11 cellular contexts compared by ENCODE assay signal in genomic region chr11:32213223-32213622, GRCh38.
DNase-seq lines count a peak whose midpoint lies in the region; TF ChIP-seq lines count a peak whose summit lies in the region.
"Had no signal": no experiment of that assay in that cellular context is flagged by ENCODE, and none has a peak within 500 bp of the region (broad histone marks: within the 10 kb centered on the region; RNA-seq: fewer than 3 reads in every experiment).

No MANE protein-coding gene starts in this region.

- intact Hi-C loops in posterior vena cava (cut with DNase I) = no loop called here

- H3F3A ChIP-seq in SK-N-SH (replicated peaks; ENCODE audit: insufficient read depth) = peaks cover 25% of the 10 kb centered on the region

- CTCF ChIA-PET in SK-N-SH (lab: Yijun Ruan, JAX) = interaction anchor here (0.6 to 0.9 kb wide), 2 partner anchors 13 to 35 kb away, joined by 3 read pairs; no protein-coding TSS in a partner anchor

- TF ChIP-seq CTCF in SK-N-SH (IDR thresholded peaks at IDR 0.05) = no peak
- TF ChIP-seq CTCF in foreskin fibroblast (IDR thresholded peaks at IDR 0.05; ENCODE audit: low read depth, low read length) = no peak

- peak in 1 of 2 experiments; percentile 29; a peak in 1 of 4 replicates for TF ChIP-seq EP300 in SK-N-SH (IDR thresholded peaks at IDR 0.05; ENCODE audit: borderline replicate concordance in 1 of 2, low read depth in 1 of 2, low read length in 1 of 2)

- H3K4me2 ChIP-seq in SK-N-SH = peak overlapping the region; percentile 53; the same call in 1 of the 2 replicates

- TF ChIP-seq RAD21 in SK-N-SH (IDR thresholded peaks at IDR 0.05; ENCODE audit: low read length) = no peak

- H3K4me3 ChIP-seq in SK-N-SH (ENCODE audit: low read depth in 2 of 2, low read length in 1 of 2) (0 out of 4 replicates have a peak overlapping the region, but pooled peaks of 1 of the 2 experiments have one; percentile 25), foreskin fibroblast (ENCODE audit: low read depth in 1 of 2, low read length in 2 of 2) (no peak overlapping the region)
- H3K4me3 ChIP-seq: pancreas, SJSA1 had no signal

- H3K27me3 ChIP-seq in SK-N-SH (ENCODE audit: insufficient read depth) = no peaks in the 10 kb centered on the region; the same call in 1 of the 2 replicates
- H3K27me3 ChIP-seq: pancreas, SJSA1 had no signal

- peak overlapping the region; percentile 66; the same call in 1 of the 2 replicates for H2AFZ ChIP-seq in SK-N-SH (ENCODE audit: low read depth)

- H3K27ac ChIP-seq in SK-N-SH (ENCODE audit: low read depth in 2 of 2, low read length in 1 of 2) = peak overlapping the region in 1 of 2 experiments; percentile 61; a peak in 2 of 4 replicates
- H3K27ac ChIP-seq: pancreas, SJSA1 had no signal

- H3K9me2 ChIP-seq in SK-N-SH = no peaks in the 10 kb centered on the region

- H3K4me1 ChIP-seq in SK-N-SH (ENCODE audit: control insufficient read depth in 1 of 2, insufficient read depth in 2 of 2, low read depth in 1 of 2, low read length in 1 of 2) = peaks cover 0 to 11% of the 10 kb centered on the region in 2 experiments; a peak in 1 of 4 replicates
- H3K4me1 ChIP-seq: pancreas, SJSA1 had no signal

- H3K36me3 ChIP-seq in SK-N-SH (replicated peaks in 1 of 2; ENCODE audit: control insufficient read depth in 1 of 2, insufficient read depth in 2 of 2, low read length in 1 of 2) = no peaks in the 10 kb centered on the region
- H3K36me3 ChIP-seq: pancreas, SJSA1 had no signal

- 0% methylated on average over 5 of the region's 5 CpGs for WGBS in SK-N-SH (ENCODE audit: low lambda C conversion rate)

- H3K9me3 ChIP-seq in SK-N-SH = no peaks in the 10 kb centered on the region
- H3K9me3 ChIP-seq: pancreas, SJSA1 had no signal

- DNase-seq in A172 (ENCODE audit: low spot score) = peak; percentile 89
- peak; percentile 44 for DNase-seq in GM04503 (ENCODE audit: low read depth)
- no peak for DNase-seq in SK-N-SH
- peak; percentile 19 to 22 for DNase-seq in foreskin fibroblast
- no peak for DNase-seq in posterior vena cava (ENCODE audit: low spot score)
- no peak for DNase-seq in NCI-H187 (lab: John Stamatoyannopoulos, UW)
- DNase-seq in Kasumi-1 (lab: John Stamatoyannopoulos, UW) = no peak
- DNase-seq in NCI-H2171 (lab: John Stamatoyannopoulos, UW) = no peak
- DNase-seq: Calu3, pancreas had no signal

- POLR2A ChIA-PET in SK-N-SH (lab: Yijun Ruan, JAX) = no interaction called here

- no peaks in the 10 kb centered on the region for H4K20me1 ChIP-seq in SK-N-SH (ENCODE audit: insufficient read depth)

- H3K79me2 ChIP-seq in SK-N-SH (ENCODE audit: insufficient read depth) = no peaks in the 10 kb centered on the region

- H3K9ac ChIP-seq in SK-N-SH = peak overlapping the region; percentile 29; the same call in 1 of the 2 replicates

TF ChIP-seq in SK-N-SH, 30 proteins besides CTCF, POLR2A, EP300 and RAD21:
- TF ChIP-seq JUND (IDR thresholded peaks at IDR 0.05) (peak; percentile 40), RXRA (IDR thresholded peaks at IDR 0.05; ENCODE audit: borderline replicate concordance, low read depth) (0 out of 2 replicates have a peak, but pooled peaks have one; percentile 11), MXI1 (IDR thresholded peaks at IDR 0.05; ENCODE audit: low read depth, low read length) (no peak), YY1 (IDR thresholded peaks at IDR 0.05; ENCODE audit: low read depth) (no peak), TCF12 (IDR thresholded peaks at IDR 0.05) (peak; percentile 54; the same call in 1 of the 2 replicates), USF2 (IDR thresholded peaks at IDR 0.05; ENCODE audit: borderline replicate concordance, low read depth, low read length) (no peak), POLR2AphosphoS5 (IDR thresholded peaks at IDR 0.05; ENCODE audit: low read depth, low read length) (no peak), MAX (IDR thresholded peaks at IDR 0.05; ENCODE audit: low read depth) (peak; percentile 75), GABPA (IDR thresholded peaks at IDR 0.05; ENCODE audit: low read depth) (no peak), FOXJ3 (CRISPR knock-in tag; IDR thresholded peaks at IDR 0.05) (no peak), FOSL2 (IDR thresholded peaks at IDR 0.05; ENCODE audit: borderline replicate concordance, low read depth) (peak; percentile 84), PBX3 (IDR thresholded peaks at IDR 0.05) (peak; percentile 51), NFIC (IDR thresholded peaks at IDR 0.05; ENCODE audit: borderline replicate concordance) (no peak; the same call in 1 of the 2 replicates)

Comparison
In these comparisons a context has a peak if more than half of its experiments do, and no peak if none do; other contexts are left out.
1. DNase-seq: peak in A172 (single experiment), GM04503 (single experiment) and foreskin fibroblast (2 of 2); none in SK-N-SH (single experiment), posterior vena cava (single experiment), NCI-H187 (0 of 2), Kasumi-1 (0 of 2) and NCI-H2171 (single experiment).